26 cellular contexts compared by ENCODE assay signal in the genomic region with DNA sequence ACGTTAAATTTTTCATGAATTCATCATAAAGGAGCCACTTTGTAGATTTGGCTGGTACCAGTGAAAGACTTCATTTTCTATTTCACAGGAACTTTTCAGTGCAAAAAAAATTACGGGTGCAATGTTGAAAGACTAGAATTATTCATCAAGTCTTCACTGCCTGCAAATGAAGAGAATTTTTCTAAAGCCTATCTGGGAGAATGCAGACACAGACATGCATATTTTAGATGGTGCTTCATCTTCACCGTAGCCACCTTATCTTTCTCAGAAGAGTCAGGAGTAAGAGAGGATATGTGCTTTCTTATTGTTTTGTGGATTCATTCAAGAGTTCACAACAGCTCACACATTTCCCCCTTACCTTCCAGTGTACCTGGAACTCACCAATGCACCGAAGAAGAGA.
DNase-seq lines count a peak whose midpoint lies in the region; ATAC-seq, FAIRE-seq and TF ChIP-seq lines count a peak whose summit lies in the region.
"Had no signal": no experiment of that assay in that cellular context is flagged by ENCODE, and none has a peak within 500 bp of the region (broad histone marks: within the 10 kb centered on the region; RNA-seq: fewer than 3 reads in every experiment).

No MANE protein-coding gene starts in this region.

- no peak overlapping the region for H3K27ac Mint-ChIP-seq in astrocyte (ENCODE audit: unreplicated experiment)
- H3K27ac Mint-ChIP-seq: CD4-positive, alpha-beta memory T cell; HFFc6 had no signal

- H3K9me2 ChIP-seq in hepatocyte (replicated peaks; ENCODE audit: insufficient read depth) = peaks cover 4% of the 10 kb centered on the region

- H3K4me3 ChIP-seq in astrocyte (ENCODE audit: insufficient read depth, low read depth, low read length) (no peak overlapping the region), hepatocyte (no peak overlapping the region), thoracic aorta (peak overlapping the region; percentile 0)
- H3K4me3 ChIP-seq: A549; BLaER1 treated with 17β-estradiol and CSF1 and Interleukin-3, amounts not matched to agents 10 nM and 100 nM; GM12878; HAP-1 had no signal

- no peaks in the 10 kb centered on the region for H3K79me2 ChIP-seq in astrocyte (ENCODE audit: insufficient read depth, low read length)
- no peaks in the 10 kb centered on the region for H3K79me2 ChIP-seq in hepatocyte

- H3K4me1 Mint-ChIP-seq in astrocyte (ENCODE audit: low read depth, unreplicated experiment) = peaks cover 40% of the 10 kb centered on the region
- H3K4me1 Mint-ChIP-seq: CD4-positive, alpha-beta memory T cell had no signal

- no peak for ATAC-seq in thoracic aorta (ENCODE audit: insufficient number of reproducible peaks, low FRiP score, low read depth)
- no peak for ATAC-seq in GM19467 (IDR thresholded peaks at IDR 0.05; ENCODE audit: unreplicated experiment)
- no peak for ATAC-seq in HG03520 (IDR thresholded peaks at IDR 0.05; ENCODE audit: unreplicated experiment)
- ATAC-seq: A549, GM12878 had no signal

- DNase-seq in NCI-H226 (peak; percentile 23), astrocyte (ENCODE audit: low read depth) (peak; percentile 37), hepatocyte (ENCODE audit: low spot score) (no peak), thoracic aorta (ENCODE audit: low spot score) (no peak), RPMI8226 (no peak), DMS 273 treated with DMSO at 0.1 percent for 48 hours (lab: John Stamatoyannopoulos, UW) (no peak)
- DNase-seq: 8988T; ACHN; AML-193; BE2C; Calu3; CD4-positive, alpha-beta memory T cell; COR-L47; DMS153; DND-41; GDM1; GOT3; HFFc6 had no signal

- H3K9me3 ChIP-seq in astrocyte (ENCODE audit: insufficient read depth, low read depth, low read length) (no peaks in the 10 kb centered on the region), hepatocyte (ENCODE audit: low read depth) (no peaks in the 10 kb centered on the region), thoracic aorta (no peaks in the 10 kb centered on the region)
- H3K9me3 ChIP-seq: A549; BE2C; BLaER1 treated with 17β-estradiol and CSF1 and Interleukin-3, amounts not matched to agents 10 nM and 100 nM; HAP-1 had no signal

- no peaks in the 10 kb centered on the region for H3K9me3 Mint-ChIP-seq in astrocyte (ENCODE audit: unreplicated experiment)

- H3K4me1 ChIP-seq in astrocyte (ENCODE audit: insufficient read depth, low read length) (peaks cover 21% of the 10 kb centered on the region), hepatocyte (ENCODE audit: insufficient read depth) (peaks cover 6% of the 10 kb centered on the region), thoracic aorta (ENCODE audit: control insufficient read depth in 1 of 2, low read depth in 2 of 2) (peaks cover 57 to 87% of the 10 kb centered on the region in 2 donors)
- H3K4me1 ChIP-seq: A549, BE2C, HAP-1 had no signal

- no peaks in the 10 kb centered on the region for H3K36me3 Mint-ChIP-seq in astrocyte (ENCODE audit: low read depth, unreplicated experiment)
- H3K36me3 Mint-ChIP-seq: CD4-positive, alpha-beta memory T cell had no signal

- 88% methylated on average over 4 of the region's 4 CpGs for WGBS in hepatocyte (ENCODE audit: low lambda C conversion rate, missing lambda C conversion rate)

- H3K9ac ChIP-seq in astrocyte (ENCODE audit: low read length) = no peak overlapping the region
- H3K9ac ChIP-seq: BLaER1 treated with 17β-estradiol and CSF1 and Interleukin-3, amounts not matched to agents 10 nM and 100 nM had no signal

- no peaks in the 10 kb centered on the region for H3K27me3 Mint-ChIP-seq in astrocyte (ENCODE audit: low read depth, unreplicated experiment)
- H3K27me3 Mint-ChIP-seq: CD4-positive, alpha-beta memory T cell had no signal

- H4K20me1 ChIP-seq in astrocyte (ENCODE audit: insufficient read depth, low read length) (no peaks in the 10 kb centered on the region), hepatocyte (ENCODE audit: insufficient read depth, poor library complexity, severe bottlenecking) (no peaks in the 10 kb centered on the region)
- H4K20me1 ChIP-seq: BLaER1 treated with 17β-estradiol and CSF1 and Interleukin-3, amounts not matched to agents 10 nM and 100 nM had no signal

- no peak for TF ChIP-seq CTCF in astrocyte (IDR thresholded peaks at IDR 0.05; ENCODE audit: insufficient read depth, low read depth, low read length)
- TF ChIP-seq CTCF in hepatocyte (IDR thresholded peaks at IDR 0.05; ENCODE audit: poor library complexity) = no peak
- TF ChIP-seq CTCF in thoracic aorta (IDR thresholded peaks at IDR 0.05) = no peak

- H3K4me3 Mint-ChIP-seq in astrocyte (ENCODE audit: unreplicated experiment) = no peak overlapping the region
- H3K4me3 Mint-ChIP-seq: CD4-positive, alpha-beta memory T cell; HFFc6 had no signal

- H3K36me3 ChIP-seq in astrocyte (ENCODE audit: insufficient read depth, low read length) (no peaks in the 10 kb centered on the region), hepatocyte (replicated peaks; ENCODE audit: insufficient read depth, low read depth) (no peaks in the 10 kb centered on the region), thoracic aorta (no peaks in the 10 kb centered on the region)
- H3K36me3 ChIP-seq: BE2C, HAP-1 had no signal

- no peak for FAIRE-seq in astrocyte (lab: Jason Lieb, UNC)
- FAIRE-seq: A549, GM12878, GM19239, H54 had no signal

- H3K27ac ChIP-seq in astrocyte (ENCODE audit: low read depth, low read length) = no peak overlapping the region
- H3K27ac ChIP-seq in hepatocyte = peak overlapping the region; percentile 55
- peak overlapping the region; percentile 76 to 87 for H3K27ac ChIP-seq in thoracic aorta
- H3K27ac ChIP-seq: A549; BLaER1 treated with 17β-estradiol and CSF1 and Interleukin-3, amounts not matched to agents 10 nM and 100 nM had no signal

- H3K27me3 ChIP-seq in astrocyte (ENCODE audit: insufficient read depth, low read length) = no peaks in the 10 kb centered on the region
- no peaks in the 10 kb centered on the region for H3K27me3 ChIP-seq in hepatocyte
- H3K27me3 ChIP-seq in thoracic aorta (replicated peaks; ENCODE audit: insufficient read depth) = no peaks in the 10 kb centered on the region
- H3K27me3 ChIP-seq: BE2C; BLaER1 treated with 17β-estradiol and CSF1 and Interleukin-3, amounts not matched to agents 10 nM and 100 nM had no signal

- H3K4me2 ChIP-seq in astrocyte (ENCODE audit: low read length) = no peak overlapping the region
- no peak overlapping the region for H3K4me2 ChIP-seq in hepatocyte
- H3K4me2 ChIP-seq: A549; BLaER1 treated with 17β-estradiol and CSF1 and Interleukin-3, amounts not matched to agents 10 nM and 100 nM had no signal

- H2AFZ ChIP-seq in astrocyte (ENCODE audit: low read depth, low read length) (no peak overlapping the region), hepatocyte (no peak overlapping the region)

Comparison
In these comparisons a context has a peak if more than half of its experiments do, and no peak if none do; other contexts are left out.
1. DNase-seq: peak in NCI-H226 (single experiment) and astrocyte (single experiment); none in hepatocyte (single experiment), thoracic aorta (single experiment), RPMI8226 (single experiment) and DMS 273 treated with DMSO at 0.1 percent for 48 hours (single experiment).